In genomic region chr9:110128664-110129329, GRCh38 we compare ENCODE assay signal across 9 cellular contexts.
DNase-seq lines count a peak whose midpoint lies in the region; ATAC-seq and TF ChIP-seq lines count a peak whose summit lies in the region.
"Had no signal": no experiment of that assay in that cellular context is flagged by ENCODE, and none has a peak within 500 bp of the region (broad histone marks: within the 10 kb centered on the region; RNA-seq: fewer than 3 reads in every experiment).

No MANE protein-coding gene starts in this region.

- H3K9ac ChIP-seq in rectal smooth muscle tissue (ENCODE audit: low read length), result no peak overlapping the region

- TF ChIP-seq CTCF in ascending aorta (IDR thresholded peaks at IDR 0.05), result no peak
- TF ChIP-seq CTCF in ovary (IDR thresholded peaks at IDR 0.05), result no peak
- no peak for TF ChIP-seq CTCF in mucosa of descending colon (IDR thresholded peaks at IDR 0.05)

- no peak for DNase-seq in ascending aorta (ENCODE audit: low spot score in 2 of 2)
- DNase-seq in ovary, result no peak
- DNase-seq in mucosa of descending colon, result no peak
- no peak for DNase-seq in posterior vena cava (ENCODE audit: low spot score)
- DNase-seq in NCI-H2029 treated with DMSO at 0.1 percent for 48 hours (lab: John Stamatoyannopoulos, UW), result no peak
- DNase-seq: activated CD4-positive, alpha-beta memory T cell treated with anti-CD3 and anti-CD28 coated beads for 36 hours had no signal

- ATAC-seq in GM18868 (IDR thresholded peaks at IDR 0.05; ENCODE audit: unreplicated experiment) (peak; percentile 76), HG02870 (IDR thresholded peaks at IDR 0.05; ENCODE audit: unreplicated experiment) (peak; percentile 45), mucosa of descending colon (no peak)

- H3K27ac ChIP-seq in ascending aorta (peak overlapping the region; percentile 91 to 92), rectal smooth muscle tissue (ENCODE audit: low read depth, low read length) (peak overlapping the region; percentile 95), ovary (no peak overlapping the region)

- TF ChIP-seq POLR2A in ovary (IDR thresholded peaks at IDR 0.05), result no peak

- H3K4me3 ChIP-seq in ascending aorta (peak overlapping the region; percentile 16 to 63), rectal smooth muscle tissue (ENCODE audit: low read length) (peak overlapping the region; percentile 3), ovary (no peak overlapping the region), mucosa of descending colon (no peak overlapping the region)

- WGBS in ovary, 3 donors, result 56 to 75% (median 71%) methylated on average over 7 of the region's 7 CpGs

- H3K9me3 ChIP-seq in ascending aorta, result no peaks in the 10 kb centered on the region
- H3K9me3 ChIP-seq in ovary, result no peaks in the 10 kb centered on the region
- no peaks in the 10 kb centered on the region for H3K9me3 ChIP-seq in mucosa of descending colon

- H3K4me1 ChIP-seq in ascending aorta, result peaks cover 31 to 71% of the 10 kb centered on the region in 2 donors
- peaks cover 45% of the 10 kb centered on the region for H3K4me1 ChIP-seq in rectal smooth muscle tissue (ENCODE audit: control insufficient read depth, insufficient read depth, low read length)
- peaks cover 29% of the 10 kb centered on the region for H3K4me1 ChIP-seq in ovary (ENCODE audit: insufficient read depth)
- H3K4me1 ChIP-seq in mucosa of descending colon (ENCODE audit: low read depth), result peaks cover 7% of the 10 kb centered on the region

- intact Hi-C loops in ascending aorta (cut with DNase I), result loop anchor here (5.0 to 10.0 kb wide), 2 partner anchors 311 to 424 kb away; no protein-coding TSS in a partner anchor
- intact Hi-C loops in ovary (cut with DNase I), result no loop called here
- intact Hi-C loops in mucosa of descending colon (cut with DNase I, micrococcal nuclease), result no loop called here
- intact Hi-C loops in posterior vena cava (cut with DNase I), result no loop called here

- H3K36me3 ChIP-seq in ascending aorta (no peaks in the 10 kb centered on the region), rectal smooth muscle tissue (ENCODE audit: control insufficient read depth, insufficient read depth, low read length) (no peaks in the 10 kb centered on the region), ovary (no peaks in the 10 kb centered on the region), mucosa of descending colon (ENCODE audit: low read depth) (no peaks in the 10 kb centered on the region)

- no peaks in the 10 kb centered on the region for H3K27me3 ChIP-seq in ascending aorta
- H3K27me3 ChIP-seq in rectal smooth muscle tissue (ENCODE audit: control insufficient read depth, insufficient read depth, low read length), result no peaks in the 10 kb centered on the region
- no peaks in the 10 kb centered on the region for H3K27me3 ChIP-seq in ovary

- TF ChIP-seq EP300 in ovary (IDR thresholded peaks at IDR 0.05), result no peak

Comparison
In these comparisons a context has a peak if more than half of its experiments do, and no peak if none do; other contexts are left out.
1. H3K27ac ChIP-seq: peak in ascending aorta (2 of 2) and rectal smooth muscle tissue (single experiment); none in ovary (0 of 2).
2. H3K4me3 ChIP-seq: peak in ascending aorta (2 of 2) and rectal smooth muscle tissue (single experiment); none in ovary (single experiment) and mucosa of descending colon (single experiment).